In the genomic region with DNA sequence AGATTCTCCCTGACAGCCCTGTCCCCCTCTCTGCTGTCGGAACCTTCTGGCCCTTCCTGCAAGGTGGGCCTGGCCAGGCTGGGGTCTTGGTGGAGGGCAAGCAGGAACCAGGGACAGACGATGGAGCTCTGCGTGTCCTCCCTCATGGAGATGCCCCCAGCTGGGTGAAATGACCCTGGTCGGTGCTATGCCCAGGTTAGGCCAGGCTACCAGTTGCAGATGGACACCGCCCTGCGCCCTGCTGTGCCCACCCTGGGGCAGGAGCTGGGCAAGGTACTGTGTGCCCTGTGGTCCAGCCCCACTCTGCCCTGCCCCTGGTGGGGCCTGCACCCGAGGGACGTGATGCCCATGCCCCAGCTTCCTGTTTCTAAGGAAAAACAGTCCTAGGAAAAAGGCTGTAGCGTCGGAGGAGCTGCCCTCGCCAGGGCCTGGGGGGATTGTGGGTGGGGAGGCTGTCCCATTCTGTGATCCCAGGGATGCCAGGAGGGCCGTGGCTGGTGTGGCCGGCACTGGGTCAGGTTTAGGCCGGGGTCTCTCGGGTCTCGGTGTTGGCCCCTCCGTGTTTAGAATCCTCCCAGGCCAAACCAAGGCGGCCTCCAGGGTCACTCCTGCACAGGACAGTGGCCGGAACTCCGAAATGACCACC, we compare ENCODE assay signal across 8 cellular contexts.
DNase-seq lines count a peak whose midpoint lies in the region; ATAC-seq and TF ChIP-seq lines count a peak whose summit lies in the region.

No MANE protein-coding gene starts in this region.

- ATAC-seq in stimulated activated naive B cell treated with anti-CD40 and anti-IgM and Interleukin-4, amounts not matched to agents 10 μg/mL and 1 μg/mL and 100 μg/mL, for 72 hours (replicated peaks) = no peak

- H3K36me3 ChIP-seq in adipocyte (ENCODE audit: control insufficient read depth, insufficient read depth, low read length, severe bottlenecking) = peaks cover 6% of the 10 kb centered on the region
- H3K36me3 ChIP-seq in iPS-18a (ENCODE audit: control insufficient read depth, low read depth, low read length) = no peaks in the 10 kb centered on the region

- POLR2A ChIA-PET in MCF 10A (lab: Yijun Ruan, JAX) = no interaction called here

- no peak for DNase-seq in HFF-Myc (ENCODE audit: extremely low read depth, low read depth)
- peak; percentile 28 for DNase-seq in adipocyte (ENCODE audit: low read depth)
- DNase-seq in stimulated activated naive B cell treated with anti-CD40 and anti-IgM and Interleukin-4, amounts not matched to agents 10 μg/mL and 1 μg/mL and 100 μg/mL, for 72 hours = no peak
- no peak for DNase-seq in NCI-H128 (lab: John Stamatoyannopoulos, UW; ENCODE audit: unreplicated experiment)
- DNase-seq in MCF 10A (ENCODE audit: unreplicated experiment) = no peak
- no peak for DNase-seq in activated effector memory CD4-positive, alpha-beta T cell treated with Interleukin-2 at 50 U/mL for 16 hours
- no peak for DNase-seq in putamen (ENCODE audit: low spot score)

- H3K4me1 ChIP-seq in adipocyte (ENCODE audit: control insufficient read depth, insufficient read depth, low read length) = peaks cover 24% of the 10 kb centered on the region
- peaks cover 16% of the 10 kb centered on the region for H3K4me1 ChIP-seq in iPS-18a (ENCODE audit: control insufficient read depth, low read depth, low read length)

- H3K27me3 ChIP-seq in adipocyte (replicated peaks; ENCODE audit: control insufficient read depth, insufficient read depth, low read length) = no peaks in the 10 kb centered on the region
- H3K27me3 ChIP-seq in iPS-18a (ENCODE audit: control insufficient read depth, insufficient read depth, low read length) = no peaks in the 10 kb centered on the region

- H3K27ac ChIP-seq in iPS-18a (ENCODE audit: low read length) = no peak overlapping the region

- CTCF ChIA-PET in MCF 10A (lab: Yijun Ruan, JAX) = interaction anchor here (0.7 to 0.9 kb wide), 3 partner anchors 28 to 753 kb away, joined by 3 to 4 read pairs (median 3); a partner anchor contains a TSS

- intact Hi-C loops in MCF 10A (cut with micrococcal nuclease) = loop anchor here (2.0 kb wide), 1 partner anchor 83 kb away; no protein-coding TSS in a partner anchor

- H3K9me3 Mint-ChIP-seq in stimulated activated naive B cell treated with anti-CD40 and anti-IgM and Interleukin-4, amounts not matched to agents 10 μg/mL and 1 μg/mL and 100 μg/mL, for 72 hours = no peaks in the 10 kb centered on the region
- no peaks in the 10 kb centered on the region for H3K9me3 Mint-ChIP-seq in MCF 10A (ENCODE audit: unreplicated experiment)

- H3K36me3 Mint-ChIP-seq in stimulated activated naive B cell treated with anti-CD40 and anti-IgM and Interleukin-4, amounts not matched to agents 10 μg/mL and 1 μg/mL and 100 μg/mL, for 72 hours = peaks cover 2 to 12% of the 10 kb centered on the region in 2 donors
- peaks cover 7% of the 10 kb centered on the region for H3K36me3 Mint-ChIP-seq in MCF 10A (ENCODE audit: insufficient read depth, unreplicated experiment)

- H3K4me3 ChIP-seq in HFF-Myc (replicated peaks; ENCODE audit: low read depth, low read length) (peak overlapping the region; percentile 33), adipocyte (ENCODE audit: low read length) (peak overlapping the region; percentile 62), iPS-18a (ENCODE audit: low read length) (peak overlapping the region; percentile 48)

- no peaks in the 10 kb centered on the region for H3K27me3 Mint-ChIP-seq in stimulated activated naive B cell treated with anti-CD40 and anti-IgM and Interleukin-4, amounts not matched to agents 10 μg/mL and 1 μg/mL and 100 μg/mL, for 72 hours
- no peaks in the 10 kb centered on the region for H3K27me3 Mint-ChIP-seq in MCF 10A (ENCODE audit: insufficient read depth, unreplicated experiment)

- BruUV-seq in MCF 10A (replicated peaks; lab: Mats Ljungman, UMichigan) = no TSS peak

- peaks cover 14 to 34% of the 10 kb centered on the region in 2 donors for H3K4me1 Mint-ChIP-seq in stimulated activated naive B cell treated with anti-CD40 and anti-IgM and Interleukin-4, amounts not matched to agents 10 μg/mL and 1 μg/mL and 100 μg/mL, for 72 hours
- no peaks in the 10 kb centered on the region for H3K4me1 Mint-ChIP-seq in MCF 10A (ENCODE audit: insufficient read depth, unreplicated experiment)

- peak overlapping the region; percentile 44 to 46 for H3K4me3 Mint-ChIP-seq in stimulated activated naive B cell treated with anti-CD40 and anti-IgM and Interleukin-4, amounts not matched to agents 10 μg/mL and 1 μg/mL and 100 μg/mL, for 72 hours
- H3K4me3 Mint-ChIP-seq in MCF 10A (ENCODE audit: unreplicated experiment) = no peak overlapping the region

- H3K9me3 ChIP-seq in adipocyte (ENCODE audit: control insufficient read depth, low read length) (no peaks in the 10 kb centered on the region), iPS-18a (ENCODE audit: control insufficient read depth, low read depth, low read length) (no peaks in the 10 kb centered on the region)

- peak overlapping the region; percentile 25 for H3K27ac Mint-ChIP-seq in stimulated activated naive B cell treated with anti-CD40 and anti-IgM and Interleukin-4, amounts not matched to agents 10 μg/mL and 1 μg/mL and 100 μg/mL, for 72 hours
- H3K27ac Mint-ChIP-seq in MCF 10A (ENCODE audit: low read depth, unreplicated experiment) = no peak overlapping the region

- TF ChIP-seq CTCF in HFF-Myc (IDR thresholded peaks at IDR 0.05; ENCODE audit: low read depth, low read length, missing control alignments) = no peak
- TF ChIP-seq CTCF in MCF 10A (IDR thresholded peaks at IDR 0.05; ENCODE audit: unreplicated experiment) = no peak

- H3K9ac ChIP-seq in adipocyte (ENCODE audit: low read length) = peak overlapping the region; percentile 71
- H3K9ac ChIP-seq in iPS-18a (ENCODE audit: low read length) = peak overlapping the region; percentile 56
